In genomic region chr19:41872775-41873647, GRCh38 we compare ENCODE assay signal across 8 cellular contexts. TPM values are rescaled to one million over a fixed set of nuclear protein-coding genes. Genes with fewer than 3 reads are reported as not detected.
A peak's percentile ranks its signal among the peaks of the same experiment; 100 is the strongest.
DNase-seq lines count a peak whose midpoint lies in the region; ATAC-seq and TF ChIP-seq lines count a peak whose summit lies in the region.

No MANE protein-coding gene starts in this region.

- H3K4me1 ChIP-seq in psoas muscle, result no peaks in the 10 kb centered on the region

- no peaks in the 10 kb centered on the region for H3K27me3 ChIP-seq in psoas muscle (ENCODE audit: insufficient read depth in 3 of 3, low read length in 2 of 3)

- H3K27me3 Mint-ChIP-seq in glutamatergic neuron (ENCODE audit: unreplicated experiment), result peaks cover 2% of the 10 kb centered on the region

- ATAC-seq in psoas muscle, result peak; percentile 51 to 72 (median 64)
- ATAC-seq in HG03159 (IDR thresholded peaks at IDR 0.05; ENCODE audit: unreplicated experiment), result no peak
- ATAC-seq in GM21737 (IDR thresholded peaks at IDR 0.05; ENCODE audit: unreplicated experiment), result no peak

- H3K4me3 Mint-ChIP-seq in glutamatergic neuron (ENCODE audit: unreplicated experiment), result no peak overlapping the region

- H3K36me3 ChIP-seq in psoas muscle (ENCODE audit: insufficient read depth in 1 of 2, low read depth in 1 of 2), result peaks cover 16 to 41% of the 10 kb centered on the region in 2 donors

- peak; percentile 74 for DNase-seq in DMS153 (lab: John Stamatoyannopoulos, UW)
- peak; percentile 21 for DNase-seq in KG1 (lab: John Stamatoyannopoulos, UW)
- peak; percentile 56 for DNase-seq in RPMI7951 (ENCODE audit: low read depth)
- DNase-seq in activated naive CD4-positive, alpha-beta T cell (lab: John Stamatoyannopoulos, UW), result peak; percentile 45 to 66 (median 50)
- DNase-seq in glutamatergic neuron, result peak; percentile 86
- DNase-seq in psoas muscle, result peak; percentile 42 to 69

- 54 to 60% (median 56%) methylated on average over 18 of the region's 18 CpGs for WGBS in psoas muscle, 3 donors

- intact Hi-C loops in psoas muscle (cut with DNase I), result no loop called here

- peaks cover 1% of the 10 kb centered on the region for H3K9me3 Mint-ChIP-seq in glutamatergic neuron (ENCODE audit: unreplicated experiment)

- H3K4me3 ChIP-seq in psoas muscle, result no peak overlapping the region

- no peak overlapping the region for H3K27ac ChIP-seq in psoas muscle

- no peaks in the 10 kb centered on the region for H3K9me3 ChIP-seq in psoas muscle

- peak; percentile 48 for TF ChIP-seq CTCF in glutamatergic neuron (IDR thresholded peaks at IDR 0.05; ENCODE audit: partially characterized antibody, unreplicated experiment)
- TF ChIP-seq CTCF in psoas muscle (IDR thresholded peaks at IDR 0.05), result peak; percentile 57

- H3K27ac Mint-ChIP-seq in glutamatergic neuron (ENCODE audit: unreplicated experiment), result no peak overlapping the region

- H3K4me1 Mint-ChIP-seq in glutamatergic neuron (ENCODE audit: low read depth, unreplicated experiment), result peaks cover 5% of the 10 kb centered on the region

- H3K36me3 Mint-ChIP-seq in glutamatergic neuron (ENCODE audit: unreplicated experiment), result no peaks in the 10 kb centered on the region

RNA-seq across cellular contexts. Expression of gene CD79A, which starts 4.1 kb away (rescaled TPM):
- not detected in 2 replicates for total RNA-seq in RPMI7951 (2014; rRNA removed; shearing (Covaris generic))
- total RNA-seq in glutamatergic neuron (ENCODE audit: unreplicated experiment) (not detected), psoas muscle (1 to 10 TPM in 2 of 4 donors, under 1 TPM in 2; 0.30 to 1.4 (median 0.91) TPM)
- polyA plus RNA-seq in psoas muscle, result 1 to 10 TPM in 1 of 3 donors, under 1 TPM in 2; 0.30 to 1.3 (median 0.87) TPM

RNA-seq across cellular contexts. Expression of gene ARHGEF1, which starts 10.0 kb away (rescaled TPM):
- total RNA-seq in RPMI7951 (2014; rRNA removed; shearing (Covaris generic)), result 23.4 and 28.2 TPM in 2 replicates
- 78.7 TPM for total RNA-seq in glutamatergic neuron (ENCODE audit: unreplicated experiment)
- total RNA-seq in psoas muscle, result 10 to 100 TPM; 15.8 to 22.2 (median 21.3) TPM
- 10 to 100 TPM; 20.4 to 28.0 (median 20.7) TPM for polyA plus RNA-seq in psoas muscle

RNA-seq across cellular contexts. Expression of gene RPS19, which starts 13.0 kb away (rescaled TPM):
- 1,675 and 2,627 TPM in 2 replicates for total RNA-seq in RPMI7951 (2014; rRNA removed; shearing (Covaris generic))
- total RNA-seq in glutamatergic neuron (ENCODE audit: unreplicated experiment), result 1,637 TPM
- 100 to 1,000 TPM; 593 to 962 (median 730) TPM for total RNA-seq in psoas muscle
- polyA plus RNA-seq in psoas muscle, result 1,000 to 10,000 TPM; 1,218 to 2,236 (median 1,284) TPM

RNA-seq across cellular contexts. Expression of gene DMRTC2, which starts 28.2 kb away (rescaled TPM):
- total RNA-seq in RPMI7951 (2014; rRNA removed; shearing (Covaris generic)), result not detected in 2 replicates
- not detected for total RNA-seq in glutamatergic neuron (ENCODE audit: unreplicated experiment)
- not detected for total RNA-seq in psoas muscle
- polyA plus RNA-seq in psoas muscle, result not detected

RNA-seq across cellular contexts. Expression of gene LYPD4, which starts 28.5 kb away (rescaled TPM):
- not detected in 2 replicates for total RNA-seq in RPMI7951 (2014; rRNA removed; shearing (Covaris generic))
- not detected for total RNA-seq in glutamatergic neuron (ENCODE audit: unreplicated experiment)
- not detected for total RNA-seq in psoas muscle
- not detected for polyA plus RNA-seq in psoas muscle

Comparison
In these comparisons a context has a peak if more than half of its experiments do, and no peak if none do; other contexts are left out.
1. DNase-seq: peak in every context shown above with its lines; median percentile 86 in glutamatergic neuron; 74 in DMS153; 56 in RPMI7951; 56 in psoas muscle; 50 in activated naive CD4-positive, alpha-beta T cell; 21 in KG1.
2. ATAC-seq: peak in psoas muscle (4 of 4); none in HG03159 (single experiment) and GM21737 (single experiment).